ENCODE assay signal across 1 cellular context in the genomic region with DNA sequence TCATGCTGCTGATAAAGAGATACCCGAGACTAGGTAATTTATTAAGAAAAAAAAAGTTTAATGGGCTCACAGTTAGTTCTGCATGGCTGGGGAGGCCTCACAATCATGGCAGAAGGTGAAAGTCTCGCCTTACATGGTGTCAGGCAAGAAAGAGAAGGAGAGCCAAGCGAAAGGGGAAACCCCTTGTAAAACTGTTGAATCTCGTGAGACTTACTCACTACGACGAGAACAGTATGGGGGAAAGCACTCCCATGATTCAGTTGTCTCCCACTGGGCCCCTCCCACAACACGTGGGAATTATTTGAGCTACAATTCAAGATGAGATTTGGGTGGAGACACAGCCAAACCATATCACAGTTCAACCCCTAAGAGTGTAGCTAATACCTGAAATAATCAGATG.
TF ChIP-seq lines count a peak whose summit lies in the region.

No MANE protein-coding gene starts in this region.

TF ChIP-seq in GM12878, 131 proteins besides CTCF, POLR2A, EP300 and RAD21 (continued from another document):
- TF ChIP-seq, protein P1, sequence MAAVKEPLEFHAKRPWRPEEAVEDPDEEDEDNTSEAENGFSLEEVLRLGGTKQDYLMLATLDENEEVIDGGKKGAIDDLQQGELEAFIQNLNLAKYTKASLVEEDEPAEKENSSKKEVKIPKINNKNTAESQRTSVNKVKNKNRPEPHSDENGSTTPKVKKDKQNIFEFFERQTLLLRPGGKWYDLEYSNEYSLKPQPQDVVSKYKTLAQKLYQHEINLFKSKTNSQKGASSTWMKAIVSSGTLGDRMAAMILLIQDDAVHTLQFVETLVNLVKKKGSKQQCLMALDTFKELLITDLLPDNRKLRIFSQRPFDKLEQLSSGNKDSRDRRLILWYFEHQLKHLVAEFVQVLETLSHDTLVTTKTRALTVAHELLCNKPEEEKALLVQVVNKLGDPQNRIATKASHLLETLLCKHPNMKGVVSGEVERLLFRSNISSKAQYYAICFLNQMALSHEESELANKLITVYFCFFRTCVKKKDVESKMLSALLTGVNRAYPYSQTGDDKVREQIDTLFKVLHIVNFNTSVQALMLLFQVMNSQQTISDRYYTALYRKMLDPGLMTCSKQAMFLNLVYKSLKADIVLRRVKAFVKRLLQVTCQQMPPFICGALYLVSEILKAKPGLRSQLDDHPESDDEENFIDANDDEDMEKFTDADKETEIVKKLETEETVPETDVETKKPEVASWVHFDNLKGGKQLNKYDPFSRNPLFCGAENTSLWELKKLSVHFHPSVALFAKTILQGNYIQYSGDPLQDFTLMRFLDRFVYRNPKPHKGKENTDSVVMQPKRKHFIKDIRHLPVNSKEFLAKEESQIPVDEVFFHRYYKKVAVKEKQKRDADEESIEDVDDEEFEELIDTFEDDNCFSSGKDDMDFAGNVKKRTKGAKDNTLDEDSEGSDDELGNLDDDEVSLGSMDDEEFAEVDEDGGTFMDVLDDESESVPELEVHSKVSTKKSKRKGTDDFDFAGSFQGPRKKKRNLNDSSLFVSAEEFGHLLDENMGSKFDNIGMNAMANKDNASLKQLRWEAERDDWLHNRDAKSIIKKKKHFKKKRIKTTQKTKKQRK (IDR thresholded peaks at IDR 0.05; ENCODE audit: low read depth, low read length), result no peak
- TF ChIP-seq YY1 (IDR thresholded peaks at IDR 0.05; ENCODE audit: low read depth, low read length), result no peak
- peak; percentile 85 for TF ChIP-seq CHD2 (IDR thresholded peaks at IDR 0.05; ENCODE audit: borderline replicate concordance, low read depth, low read length)
- TF ChIP-seq POLR2AphosphoS5 (IDR thresholded peaks at IDR 0.05; ENCODE audit: low read length), result no peak
